In genomic region chr1:202005958-202006357, GRCh38 we compare ENCODE assay signal across 8 cellular contexts. TPM values are rescaled to one million over a fixed set of nuclear protein-coding genes. Genes with fewer than 3 reads are reported as not detected.
DNase-seq lines count a peak whose midpoint lies in the region; ATAC-seq and TF ChIP-seq lines count a peak whose summit lies in the region.

No MANE protein-coding gene starts in this region.

- no peak overlapping the region for H3K4me3 ChIP-seq in mesenchymal stem cell (ENCODE audit: insufficient read depth in 1 of 2, low read depth in 1 of 2, low read length in 2 of 2)

- H2BK12ac ChIP-seq in mesenchymal stem cell (ENCODE audit: low read length in 2 of 2) = no peak overlapping the region

- H2AK5ac ChIP-seq in mesenchymal stem cell (ENCODE audit: low read length, severe bottlenecking) = no peak overlapping the region

- peaks cover 31% of the 10 kb centered on the region for H3K4me1 ChIP-seq in mesenchymal stem cell (ENCODE audit: control insufficient read depth, insufficient read depth, low read depth, low read length)

- TF ChIP-seq CTCF in brain (conservative IDR thresholded peaks at IDR 0.05) = peak; percentile 42 to 59

- no peak overlapping the region for H2BK15ac ChIP-seq in mesenchymal stem cell (ENCODE audit: low read depth, poor library complexity, severe bottlenecking)

- H3K4ac ChIP-seq in mesenchymal stem cell (ENCODE audit: low read depth in 1 of 2, low read length in 2 of 2) = no peak overlapping the region

- no peaks in the 10 kb centered on the region for H3K27me3 ChIP-seq in mesenchymal stem cell (ENCODE audit: control insufficient read depth in 1 of 2, insufficient read depth in 1 of 2, low read length in 2 of 2)

- peaks cover 5% of the 10 kb centered on the region for H3K4me1 Mint-ChIP-seq in brain
- peaks cover 0 to 4% (median 1%) of the 10 kb centered on the region in 4 donors for H3K4me1 Mint-ChIP-seq in naive thymus-derived CD8-positive, alpha-beta T cell

- H3K27me3 Mint-ChIP-seq in brain = peaks cover 1% of the 10 kb centered on the region
- H3K27me3 Mint-ChIP-seq in naive thymus-derived CD8-positive, alpha-beta T cell = no peaks in the 10 kb centered on the region

- no peak overlapping the region for H4K8ac ChIP-seq in mesenchymal stem cell (ENCODE audit: low read length)

- no peak overlapping the region for H4K91ac ChIP-seq in mesenchymal stem cell (ENCODE audit: low read length)

- DNase-seq in AG08396 (ENCODE audit: low spot score) (peak; percentile 47), HuH-7.5 (ENCODE audit: low spot score) (peak; percentile 64), mesenchymal stem cell (peak; percentile 45), SK-N-DZ (ENCODE audit: low spot score) (no peak), NCI-H2227 (lab: John Stamatoyannopoulos, UW; ENCODE audit: unreplicated experiment) (no peak)
- no peak for DNase-seq in naive thymus-derived CD8-positive, alpha-beta T cell
- DNase-seq in activated naive CD4-positive, alpha-beta T cell (lab: John Stamatoyannopoulos, UW) = no peak

- no peak overlapping the region for H3K23ac ChIP-seq in mesenchymal stem cell (ENCODE audit: low read length in 2 of 2)

- peaks cover 5% of the 10 kb centered on the region for H3K79me1 ChIP-seq in mesenchymal stem cell (replicated peaks; ENCODE audit: low read length, poor library complexity, severe bottlenecking)

- H3K27ac Mint-ChIP-seq in brain = peak overlapping the region in 1 of 5 experiments; percentile 36
- peak overlapping the region in 1 of 10 donors; percentile 9 for H3K27ac Mint-ChIP-seq in naive thymus-derived CD8-positive, alpha-beta T cell

- no peak overlapping the region for H2BK120ac ChIP-seq in mesenchymal stem cell (ENCODE audit: low read depth, low read length)

- H3K9me3 ChIP-seq in mesenchymal stem cell (ENCODE audit: control insufficient read depth, low read length) = no peaks in the 10 kb centered on the region

- no peak overlapping the region for H2AFZ ChIP-seq in mesenchymal stem cell (ENCODE audit: low read depth, low read length)

- no peak for ATAC-seq in naive thymus-derived CD8-positive, alpha-beta T cell

- no peak overlapping the region for H3K4me2 ChIP-seq in mesenchymal stem cell (ENCODE audit: low read length, poor library complexity, severe bottlenecking)

- H3K4me3 Mint-ChIP-seq in brain = no peak overlapping the region
- H3K4me3 Mint-ChIP-seq in naive thymus-derived CD8-positive, alpha-beta T cell = no peak overlapping the region

- H3K36me3 Mint-ChIP-seq in brain = peaks cover 58% of the 10 kb centered on the region
- H3K36me3 Mint-ChIP-seq in naive thymus-derived CD8-positive, alpha-beta T cell = peaks cover 0 to 62% (median 26%) of the 10 kb centered on the region in 3 donors

- peaks cover 42 to 59% of the 10 kb centered on the region in 2 experiments for H3K36me3 ChIP-seq in mesenchymal stem cell (ENCODE audit: control insufficient read depth in 1 of 2, insufficient read depth in 2 of 2, low read depth in 1 of 2, low read length in 2 of 2)

- no peak overlapping the region for H3K14ac ChIP-seq in mesenchymal stem cell (ENCODE audit: low read length in 2 of 2)

- no peak overlapping the region for H3K9ac ChIP-seq in mesenchymal stem cell (ENCODE audit: low read length)

- POLR2A ChIA-PET in naive thymus-derived CD8-positive, alpha-beta T cell (lab: Charles Lee) = no interaction called here

- 89% methylated on average over 1 of the region's 2 CpGs for WGBS in mesenchymal stem cell

- H3K18ac ChIP-seq in mesenchymal stem cell (ENCODE audit: low read depth in 1 of 2, low read length in 2 of 2) = no peak overlapping the region

- no peaks in the 10 kb centered on the region for H3K9me3 Mint-ChIP-seq in brain
- H3K9me3 Mint-ChIP-seq in naive thymus-derived CD8-positive, alpha-beta T cell = no peaks in the 10 kb centered on the region

- H3K27ac ChIP-seq in mesenchymal stem cell (ENCODE audit: low read length, poor library complexity, severe bottlenecking) = no peak overlapping the region

- H2BK5ac ChIP-seq in mesenchymal stem cell (ENCODE audit: low read depth, low read length, poor library complexity, severe bottlenecking) = no peak overlapping the region

RNA-seq across cellular contexts. Expression of gene ELF3, which starts 4.4 kb away (rescaled TPM):
- polyA plus RNA-seq in brain (ENCODE audit: insufficient read depth, low read depth, low replicate concordance) = 2.6 TPM
- polyA plus RNA-seq in mesenchymal stem cell (2013, experiment 1 of 2) = 0.04 TPM
- polyA plus RNA-seq in mesenchymal stem cell (2013, experiment 2 of 2) = 0.07 TPM
- 1 to 10 TPM; 1.5 to 2.0 TPM for total RNA-seq in naive thymus-derived CD8-positive, alpha-beta T cell
- not detected for polyA plus RNA-seq in naive thymus-derived CD8-positive, alpha-beta T cell
- not detected in 2 replicates for polyA plus RNA-seq in SK-N-DZ (2014; cell fraction: cytosol; rRNA removed)
- 0.23 TPM in 1 of 2 replicates, not detected in the other for polyA plus RNA-seq in SK-N-DZ (2014; cell fraction: nucleus; rRNA removed)

RNA-seq across cellular contexts. Expression of gene RNPEP, which starts 23.5 kb away (rescaled TPM):
- polyA plus RNA-seq in brain (ENCODE audit: insufficient read depth, low read depth, low replicate concordance) = 96.5 TPM
- polyA plus RNA-seq in mesenchymal stem cell (2013, experiment 1 of 2) = 45.3 TPM
- 44.4 TPM for polyA plus RNA-seq in mesenchymal stem cell (2013, experiment 2 of 2)
- total RNA-seq in naive thymus-derived CD8-positive, alpha-beta T cell = 10 to 100 TPM; 25.2 to 26.3 TPM
- 10 to 100 TPM; 24.1 to 33.2 (median 28.1) TPM for polyA plus RNA-seq in naive thymus-derived CD8-positive, alpha-beta T cell
- 35.3 and 38.0 TPM in 2 replicates for polyA plus RNA-seq in SK-N-DZ (2014; cell fraction: cytosol; rRNA removed)
- polyA plus RNA-seq in SK-N-DZ (2014; cell fraction: nucleus; rRNA removed) = 25.0 and 37.3 TPM in 2 replicates

RNA-seq across cellular contexts. Expression of gene TIMM17A, which starts 50.7 kb away (rescaled TPM):
- 37.9 TPM for polyA plus RNA-seq in brain (ENCODE audit: insufficient read depth, low read depth, low replicate concordance)
- polyA plus RNA-seq in mesenchymal stem cell (2013, experiment 1 of 2) = 63.8 TPM
- 69.6 TPM for polyA plus RNA-seq in mesenchymal stem cell (2013, experiment 2 of 2)
- total RNA-seq in naive thymus-derived CD8-positive, alpha-beta T cell = 10 to 100 TPM; 29.1 to 31.8 TPM
- polyA plus RNA-seq in naive thymus-derived CD8-positive, alpha-beta T cell = 10 to 100 TPM; 15.5 to 25.3 (median 17.8) TPM
- polyA plus RNA-seq in SK-N-DZ (2014; cell fraction: cytosol; rRNA removed) = 69.5 and 78.5 TPM in 2 replicates
- polyA plus RNA-seq in SK-N-DZ (2014; cell fraction: nucleus; rRNA removed) = 50.6 TPM in 2 replicates

RNA-seq across cellular contexts. Expression of gene LMOD1, which starts 59.6 kb away (rescaled TPM):
- 4.2 TPM for polyA plus RNA-seq in brain (ENCODE audit: insufficient read depth, low read depth, low replicate concordance)
- polyA plus RNA-seq in mesenchymal stem cell (2013, experiment 1 of 2) = 10.1 TPM
- polyA plus RNA-seq in mesenchymal stem cell (2013, experiment 2 of 2) = 9.6 TPM
- not detected for total RNA-seq in naive thymus-derived CD8-positive, alpha-beta T cell
- not detected for polyA plus RNA-seq in naive thymus-derived CD8-positive, alpha-beta T cell
- not detected in 2 replicates for polyA plus RNA-seq in SK-N-DZ (2014; cell fraction: cytosol; rRNA removed)
- not detected in 2 replicates for polyA plus RNA-seq in SK-N-DZ (2014; cell fraction: nucleus; rRNA removed)

Comparison
In these comparisons a context has a peak if more than half of its experiments do, and no peak if none do; other contexts are left out.
1. DNase-seq: peak in AG08396 (single experiment), HuH-7.5 (single experiment) and mesenchymal stem cell (single experiment); none in naive thymus-derived CD8-positive, alpha-beta T cell (0 of 10), SK-N-DZ (single experiment), NCI-H2227 (single experiment) and activated naive CD4-positive, alpha-beta T cell (0 of 4).